Comparison of ENCODE assay signal across 24 cellular contexts in genomic region chr11:78160557-78160956, GRCh38.
"Had no signal": no experiment of that assay in that cellular context is flagged by ENCODE, and none has a peak within 500 bp of the region (broad histone marks: within the 10 kb centered on the region; RNA-seq: fewer than 3 reads in every experiment).

No MANE protein-coding gene starts in this region.

- H3K9me3 ChIP-seq: esophagus squamous epithelium, left ventricle myocardium inferior, lower lobe of right lung, neutrophil, pancreas, testis, transverse colon had no signal

- H3K36me3 ChIP-seq: esophagus squamous epithelium, heart right ventricle, left ventricle myocardium inferior, lower lobe of right lung, neutrophil, pancreas, transverse colon had no signal

- FAIRE-seq: endometrium, islet of Langerhans, pancreas had no signal

- H3K4me1 ChIP-seq: lower lobe of right lung had no signal

- H3K27ac ChIP-seq: heart right ventricle, left ventricle myocardium inferior, lower lobe of right lung, neutrophil, pancreas, testis had no signal

- H3K27me3 ChIP-seq: esophagus squamous epithelium, heart right ventricle, neutrophil, pancreas, testis, transverse colon had no signal

- ATAC-seq: effector memory CD8-positive, alpha-beta T cell; heart right ventricle; left cardiac atrium; lower lobe of right lung; natural killer cell; pancreas; sciatic nerve had no signal

- DNase-seq: cortex of kidney; effector memory CD8-positive, alpha-beta T cell; erythroblast; esophagus squamous epithelium; foreskin melanocyte; glutamatergic neuron; heart right ventricle; hippocampal formation; left cardiac atrium; left ventricle myocardium inferior; lower lobe of right lung; natural killer cell; pancreas; stimulated activated CD4-positive, alpha-beta T cell treated with anti-CD3 and anti-CD28 coated beads, Interleukin-2, amount 100 ng/mL, for 24 hours; stimulated activated CD4-positive, alpha-beta T cell treated with anti-CD3 and anti-CD28 coated beads, Interleukin-4, amount 100 ng/mL, for 24 hours; stimulated activated naive CD8-positive, alpha-beta T cell treated with anti-CD3 and anti-CD28 coated beads, Interleukin-15, Interleukin-2, amounts not matched to agents 100 U/mL and 50 U/mL, for 24 hours; substantia nigra; testis; transverse colon had no signal

- H3K4me3 ChIP-seq: esophagus squamous epithelium, heart right ventricle, left ventricle myocardium inferior, lower lobe of right lung, pancreas, smooth muscle cell, testis, transverse colon had no signal
